In genomic region chr4:39913466-39913865, GRCh38 we compare ENCODE assay signal across 14 cellular contexts.
DNase-seq lines count a peak whose midpoint lies in the region; ATAC-seq and TF ChIP-seq lines count a peak whose summit lies in the region.
"Had no signal": no experiment of that assay in that cellular context is flagged by ENCODE, and none has a peak within 500 bp of the region (broad histone marks: within the 10 kb centered on the region; RNA-seq: fewer than 3 reads in every experiment).

No MANE protein-coding gene starts in this region.

- H3K27ac Mint-ChIP-seq in activated T-helper 1 cell treated with anti-CD3 and anti-CD28 coated beads, Interleukin-12 subunit alpha, Interleukin-12 subunit beta, Interleukin-2, Interleukin-4 antibody, amounts not matched to agents 30 ng/mL and 10 ng/mL and 1 ng/mL, durations not matched to agents 14 hours and 24 hours and 36 hours: no peak overlapping the region
- H3K27ac Mint-ChIP-seq: CD4-positive, alpha-beta memory T cell; HFFc6 had no signal

- no peak overlapping the region for H3K4me3 ChIP-seq in fibroblast of lung (replicated peaks in 1 of 4; ENCODE audit: control extremely low read depth in 1 of 4, insufficient read depth in 1 of 4, low read depth in 3 of 4, low read length in 4 of 4)
- no peak overlapping the region for H3K4me3 ChIP-seq in fibroblast of the aortic adventitia (ENCODE audit: low read depth, low read length)
- no peak overlapping the region for H3K4me3 ChIP-seq in osteoblast (ENCODE audit: insufficient read depth, low read length)
- H3K4me3 ChIP-seq in hepatocyte: no peak overlapping the region
- H3K4me3 ChIP-seq: HAP-1 had no signal

- no peaks in the 10 kb centered on the region for H3K9me3 Mint-ChIP-seq in activated T-helper 1 cell treated with anti-CD3 and anti-CD28 coated beads, Interleukin-12 subunit alpha, Interleukin-12 subunit beta, Interleukin-2, Interleukin-4 antibody, amounts not matched to agents 30 ng/mL and 10 ng/mL and 1 ng/mL, durations not matched to agents 14 hours and 24 hours and 36 hours
- H3K9me3 Mint-ChIP-seq: CD4-positive, alpha-beta memory T cell; HFFc6 had no signal

- 95% methylated on average over 4 of the region's 4 CpGs for WGBS in hepatocyte (ENCODE audit: low lambda C conversion rate, missing lambda C conversion rate)

- no peaks in the 10 kb centered on the region for H3K4me1 Mint-ChIP-seq in activated T-helper 1 cell treated with anti-CD3 and anti-CD28 coated beads, Interleukin-12 subunit alpha, Interleukin-12 subunit beta, Interleukin-2, Interleukin-4 antibody, amounts not matched to agents 30 ng/mL and 10 ng/mL and 1 ng/mL, durations not matched to agents 14 hours and 24 hours and 36 hours (ENCODE audit: low read depth)

- H3K36me3 ChIP-seq in fibroblast of lung (ENCODE audit: control insufficient read depth, insufficient read depth, low read length) (peaks cover 2% of the 10 kb centered on the region), osteoblast (ENCODE audit: insufficient read depth, low read length) (peaks cover 48% of the 10 kb centered on the region), hepatocyte (replicated peaks; ENCODE audit: insufficient read depth, low read depth) (peaks cover 4% of the 10 kb centered on the region)

- ATAC-seq in HG02623 (IDR thresholded peaks at IDR 0.05; ENCODE audit: unreplicated experiment): no peak

- H3K36me3 Mint-ChIP-seq in activated T-helper 1 cell treated with anti-CD3 and anti-CD28 coated beads, Interleukin-12 subunit alpha, Interleukin-12 subunit beta, Interleukin-2, Interleukin-4 antibody, amounts not matched to agents 30 ng/mL and 10 ng/mL and 1 ng/mL, durations not matched to agents 14 hours and 24 hours and 36 hours (ENCODE audit: low read depth): peaks cover 22% of the 10 kb centered on the region

- TF ChIP-seq CTCF in fibroblast of lung (conservative IDR thresholded peaks at IDR 0.05 in 1 of 2, IDR thresholded peaks at IDR 0.05 in 1 of 2; ENCODE audit: low read depth in 1 of 2, low read length in 2 of 2) (no peak), fibroblast of the aortic adventitia (IDR thresholded peaks at IDR 0.05; ENCODE audit: insufficient read depth, low read length) (no peak), osteoblast (IDR thresholded peaks at IDR 0.05; ENCODE audit: extremely low read depth, low read depth, low read length) (no peak), hepatocyte (IDR thresholded peaks at IDR 0.05; ENCODE audit: poor library complexity) (no peak)

- no peak overlapping the region for H3K27ac ChIP-seq in fibroblast of lung (ENCODE audit: insufficient read depth, low read length)
- H3K27ac ChIP-seq in osteoblast (ENCODE audit: low read depth, low read length): no peak overlapping the region
- H3K27ac ChIP-seq in hepatocyte: no peak overlapping the region

- no peaks in the 10 kb centered on the region for H3K9me2 ChIP-seq in hepatocyte (replicated peaks; ENCODE audit: insufficient read depth)

- H2AFZ ChIP-seq in fibroblast of lung (ENCODE audit: low read length) (no peak overlapping the region), osteoblast (ENCODE audit: low read length) (no peak overlapping the region), hepatocyte (no peak overlapping the region)

- H4K20me1 ChIP-seq in fibroblast of lung (ENCODE audit: control insufficient read depth, extremely low read depth, insufficient read depth, low read length): no peaks in the 10 kb centered on the region
- peaks cover 5% of the 10 kb centered on the region for H4K20me1 ChIP-seq in osteoblast (ENCODE audit: insufficient read depth, low read length)
- H4K20me1 ChIP-seq in hepatocyte (ENCODE audit: insufficient read depth, poor library complexity, severe bottlenecking): no peaks in the 10 kb centered on the region

- H3K79me2 ChIP-seq in fibroblast of lung (ENCODE audit: control insufficient read depth, insufficient read depth, low read length) (no peaks in the 10 kb centered on the region), osteoblast (ENCODE audit: insufficient read depth, low read length) (peaks cover 10% of the 10 kb centered on the region), hepatocyte (peaks cover 18% of the 10 kb centered on the region)

- peak in 1 of 2 donors; percentile 58 for DNase-seq in fibroblast of lung (ENCODE audit: low read depth in 2 of 2)
- peak; percentile 6 for DNase-seq in fibroblast of the aortic adventitia (ENCODE audit: low read depth)
- peak; percentile 5 for DNase-seq in osteoblast (ENCODE audit: insufficient read length, low spot score, missing footprints)
- no peak for DNase-seq in activated T-helper 1 cell treated with anti-CD3 and anti-CD28 coated beads, Interleukin-12 subunit alpha, Interleukin-12 subunit beta, Interleukin-2, Interleukin-4 antibody, amounts not matched to agents 30 ng/mL and 10 ng/mL and 1 ng/mL, durations not matched to agents 14 hours and 24 hours and 36 hours (ENCODE audit: low spot score)
- no peak for DNase-seq in hepatocyte (ENCODE audit: low spot score)
- DNase-seq: C1 segment of cervical spinal cord; Caco-2; CD4-positive, alpha-beta memory T cell; DMS153; DND-41; GOT3; HFFc6 had no signal

- no peak overlapping the region for H3K9ac ChIP-seq in fibroblast of lung (ENCODE audit: insufficient read depth, low read length)

- H3K9me3 ChIP-seq in fibroblast of lung (ENCODE audit: control insufficient read depth, insufficient read depth, low read depth, low read length): no peaks in the 10 kb centered on the region
- no peaks in the 10 kb centered on the region for H3K9me3 ChIP-seq in osteoblast (ENCODE audit: low read depth, low read length)
- H3K9me3 ChIP-seq in hepatocyte (ENCODE audit: low read depth): no peaks in the 10 kb centered on the region
- H3K9me3 ChIP-seq: Caco-2, HAP-1 had no signal

- intact Hi-C loops in activated T-helper 1 cell treated with anti-CD3 and anti-CD28 coated beads, Interleukin-12 subunit alpha, Interleukin-12 subunit beta, Interleukin-2, Interleukin-4 antibody, amounts not matched to agents 30 ng/mL and 10 ng/mL and 1 ng/mL, durations not matched to agents 14 hours and 24 hours and 36 hours (cut with micrococcal nuclease): no loop called here

- H3K4me3 Mint-ChIP-seq in activated T-helper 1 cell treated with anti-CD3 and anti-CD28 coated beads, Interleukin-12 subunit alpha, Interleukin-12 subunit beta, Interleukin-2, Interleukin-4 antibody, amounts not matched to agents 30 ng/mL and 10 ng/mL and 1 ng/mL, durations not matched to agents 14 hours and 24 hours and 36 hours: no peak overlapping the region
- H3K4me3 Mint-ChIP-seq: CD4-positive, alpha-beta memory T cell; HFFc6 had no signal

- H3K4me1 ChIP-seq in fibroblast of lung (ENCODE audit: control insufficient read depth, extremely low read depth, insufficient read depth, low read length): no peaks in the 10 kb centered on the region
- H3K4me1 ChIP-seq in osteoblast (ENCODE audit: insufficient read depth, low read length): no peaks in the 10 kb centered on the region
- no peaks in the 10 kb centered on the region for H3K4me1 ChIP-seq in hepatocyte (ENCODE audit: insufficient read depth)
- H3K4me1 ChIP-seq: Caco-2, HAP-1 had no signal

- H3K27me3 Mint-ChIP-seq in activated T-helper 1 cell treated with anti-CD3 and anti-CD28 coated beads, Interleukin-12 subunit alpha, Interleukin-12 subunit beta, Interleukin-2, Interleukin-4 antibody, amounts not matched to agents 30 ng/mL and 10 ng/mL and 1 ng/mL, durations not matched to agents 14 hours and 24 hours and 36 hours (ENCODE audit: insufficient read depth): no peaks in the 10 kb centered on the region
- H3K27me3 Mint-ChIP-seq: CD4-positive, alpha-beta memory T cell had no signal

- H3K4me2 ChIP-seq in fibroblast of lung (ENCODE audit: extremely low read depth, insufficient read depth, low read length): peak overlapping the region; percentile 46
- H3K4me2 ChIP-seq in osteoblast (ENCODE audit: insufficient read depth, low read length): no peak overlapping the region
- H3K4me2 ChIP-seq in hepatocyte: no peak overlapping the region

- H3K27me3 ChIP-seq in fibroblast of lung (ENCODE audit: control insufficient read depth, insufficient read depth, low read length): no peaks in the 10 kb centered on the region
- H3K27me3 ChIP-seq in osteoblast (ENCODE audit: insufficient read depth, low read length): no peaks in the 10 kb centered on the region
- no peaks in the 10 kb centered on the region for H3K27me3 ChIP-seq in hepatocyte

Comparison
In these comparisons a context has a peak if more than half of its experiments do, and no peak if none do; other contexts are left out.
1. DNase-seq: peak in fibroblast of the aortic adventitia (single experiment) and osteoblast (single experiment); none in activated T-helper 1 cell treated with anti-CD3 and anti-CD28 coated beads, Interleukin-12 subunit alpha, Interleukin-12 subunit beta, Interleukin-2, Interleukin-4 antibody, amounts not matched to agents 30 ng/mL and 10 ng/mL and 1 ng/mL, durations not matched to agents 14 hours and 24 hours and 36 hours (single experiment) and hepatocyte (single experiment).